8 cellular contexts compared by ENCODE assay signal in the genomic region with DNA sequence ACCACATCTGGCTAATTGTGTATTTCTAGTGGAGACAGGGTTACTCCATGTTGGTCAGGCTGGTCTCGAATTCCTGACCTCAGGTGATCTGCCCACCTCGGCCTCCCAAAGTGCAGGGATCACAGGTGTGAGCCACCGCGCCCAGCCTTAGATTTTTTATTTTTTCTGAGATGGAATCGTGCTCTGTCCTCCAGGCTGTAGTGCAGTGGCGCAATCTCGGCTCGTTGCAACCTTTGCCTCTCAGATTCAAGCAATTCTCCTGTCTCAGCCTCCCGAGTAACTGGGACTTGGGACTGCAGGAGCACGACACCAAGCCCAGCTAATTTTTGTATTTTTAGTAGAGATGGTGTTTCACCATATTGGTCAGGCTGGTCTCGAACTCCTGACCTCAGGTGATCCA. TPM values are rescaled to one million over a fixed set of nuclear protein-coding genes. Genes with fewer than 3 reads are reported as not detected.
A peak's percentile ranks its signal among the peaks of the same experiment; 100 is the strongest.
DNase-seq lines count a peak whose midpoint lies in the region; TF ChIP-seq lines count a peak whose summit lies in the region.
"Not testable (repeated sequence)": the region's sequence is repeated elsewhere in the genome, so short reads cannot be mapped to it uniquely, and the experiment has no call there.

No MANE protein-coding gene starts in this region.

- H3K9me2 ChIP-seq in PC-9 (ENCODE audit: insufficient read depth) = not testable (repeated sequence)

- not testable (repeated sequence) for H2BK120ac ChIP-seq in mesenchymal stem cell (ENCODE audit: low read depth, low read length)

- not testable (repeated sequence) for H4K8ac ChIP-seq in mesenchymal stem cell (ENCODE audit: low read length)

- H3K27ac ChIP-seq in BLaER1 treated with 17β-estradiol and CSF1 and Interleukin-3, amounts not matched to agents 10 nM and 100 nM = peak overlapping the region in 10 of 11 experiments; percentile 9 to 84 (median 72); a peak in 17 of 22 replicates
- H3K27ac ChIP-seq in PC-9; mesenchymal stem cell (ENCODE audit: low read length, poor library complexity, severe bottlenecking): not testable (repeated sequence)
- H3K27ac ChIP-seq in breast epithelium = peak overlapping the region; percentile 79 to 81
- H3K27ac ChIP-seq in cardiac muscle cell = peak overlapping the region; percentile 65
- peak overlapping the region; percentile 81 to 90 (median 82) for H3K27ac ChIP-seq in thyroid gland
- H3K27ac ChIP-seq in vagina = peak overlapping the region; percentile 74

- H3K27ac Mint-ChIP-seq in osteocyte (ENCODE audit: unreplicated experiment) = peak overlapping the region; percentile 92

- not testable (repeated sequence) for H3K9me3 ChIP-seq in BLaER1 treated with 17β-estradiol and CSF1 and Interleukin-3, amounts not matched to agents 10 nM and 100 nM (replicated peaks in 1 of 11); PC-9 (ENCODE audit: insufficient read depth, low read depth); breast epithelium; cardiac muscle cell (ENCODE audit: low read depth); mesenchymal stem cell (ENCODE audit: control insufficient read depth, low read length); thyroid gland; vagina

- H3K4me1 Mint-ChIP-seq in osteocyte (ENCODE audit: unreplicated experiment) = peaks cover 24% of the 10 kb centered on the region

- not testable (repeated sequence) for H3K27me3 ChIP-seq in BLaER1 treated with 17β-estradiol and CSF1 and Interleukin-3, amounts not matched to agents 10 nM and 100 nM; PC-9 (ENCODE audit: insufficient read depth, low read depth); breast epithelium; cardiac muscle cell; mesenchymal stem cell (ENCODE audit: control insufficient read depth in 1 of 2, insufficient read depth in 1 of 2, low read length in 2 of 2); thyroid gland; vagina

- peak overlapping the region in 9 of 11 experiments; percentile 3 to 83 (median 73); a peak in 16 of 22 replicates for H3K4me2 ChIP-seq in BLaER1 treated with 17β-estradiol and CSF1 and Interleukin-3, amounts not matched to agents 10 nM and 100 nM
- peak overlapping the region; percentile 59; the same call in 1 of the 2 replicates for H3K4me2 ChIP-seq in PC-9
- not testable (repeated sequence) for H3K4me2 ChIP-seq in mesenchymal stem cell (ENCODE audit: low read length, poor library complexity, severe bottlenecking)

- H2BK5ac ChIP-seq in mesenchymal stem cell (ENCODE audit: low read depth, low read length, poor library complexity, severe bottlenecking) = not testable (repeated sequence)

- not testable (repeated sequence) for H3K36me3 ChIP-seq in BLaER1 treated with 17β-estradiol and CSF1 and Interleukin-3, amounts not matched to agents 10 nM and 100 nM; PC-9 (ENCODE audit: low read depth); breast epithelium; cardiac muscle cell; mesenchymal stem cell (ENCODE audit: control insufficient read depth in 1 of 2, insufficient read depth in 2 of 2, low read depth in 1 of 2, low read length in 2 of 2); thyroid gland; vagina

- not testable (repeated sequence) for H3K4me3 ChIP-seq in BLaER1 treated with 17β-estradiol and CSF1 and Interleukin-3, amounts not matched to agents 10 nM and 100 nM; PC-9; breast epithelium; cardiac muscle cell; mesenchymal stem cell (ENCODE audit: insufficient read depth in 1 of 2, low read depth in 1 of 2, low read length in 2 of 2); thyroid gland (replicated peaks in 1 of 3); vagina

- not testable (repeated sequence) for H4K20me1 ChIP-seq in BLaER1 treated with 17β-estradiol and CSF1 and Interleukin-3, amounts not matched to agents 10 nM and 100 nM; PC-9 (ENCODE audit: insufficient read depth)

- H3K36me3 Mint-ChIP-seq in osteocyte (ENCODE audit: unreplicated experiment) = not testable (repeated sequence)

- TF ChIP-seq CTCF in PC-9 (conservative IDR thresholded peaks at IDR 0.05); breast epithelium (IDR thresholded peaks at IDR 0.05); cardiac muscle cell (IDR thresholded peaks at IDR 0.05; ENCODE audit: low read depth, low read length); osteocyte (IDR thresholded peaks at IDR 0.05); thyroid gland (IDR thresholded peaks at IDR 0.05); vagina (IDR thresholded peaks at IDR 0.05): not testable (repeated sequence)

- DNase-seq in PC-9; breast epithelium (ENCODE audit: low spot score in 2 of 2); cardiac muscle cell (ENCODE audit: low read depth in 1 of 2, low spot score in 1 of 2); mesenchymal stem cell; osteocyte (ENCODE audit: extremely low spot score, unreplicated experiment); thyroid gland; vagina (ENCODE audit: extremely low spot score in 2 of 2): not testable (repeated sequence)

- not testable (repeated sequence) for TF ChIP-seq POLR2A in breast epithelium (IDR thresholded peaks at IDR 0.05); thyroid gland (IDR thresholded peaks at IDR 0.05); vagina (IDR thresholded peaks at IDR 0.05)

- not testable (repeated sequence) for BruUV-seq in PC-9 (replicated peaks; lab: Mats Ljungman, UMichigan)

- CTCF ChIA-PET in PC-9 (lab: Charles Lee) = interaction anchor here (0.6 to 1.5 kb wide), 4 partner anchors 23 to 56 kb away, joined by 3 to 17 read pairs (median 6); no protein-coding TSS in a partner anchor

- not testable (repeated sequence) for H2AK5ac ChIP-seq in mesenchymal stem cell (ENCODE audit: low read length, severe bottlenecking)

- not testable (repeated sequence) for H3K27me3 Mint-ChIP-seq in osteocyte (ENCODE audit: unreplicated experiment)

- H3F3A ChIP-seq in PC-9 (ENCODE audit: insufficient read depth, low read depth) = peaks cover 26% of the 10 kb centered on the region

- intact Hi-C loops in PC-9 (cut with micrococcal nuclease; ENCODE audit: unreplicated experiment); breast epithelium (cut with DNase I; ENCODE audit: low total_unique reads); thyroid gland (cut with DNase I); vagina (cut with DNase I): not testable (repeated sequence)

- H2BK12ac ChIP-seq in mesenchymal stem cell (ENCODE audit: low read length in 2 of 2) = not testable (repeated sequence)

- not testable (repeated sequence) for H2AFZ ChIP-seq in PC-9; mesenchymal stem cell (ENCODE audit: low read depth, low read length)

- H3K4ac ChIP-seq in mesenchymal stem cell (ENCODE audit: low read depth in 1 of 2, low read length in 2 of 2) = not testable (repeated sequence)

- H3K79me1 ChIP-seq in mesenchymal stem cell (replicated peaks; ENCODE audit: low read length, poor library complexity, severe bottlenecking) = not testable (repeated sequence)

- H3K23ac ChIP-seq in mesenchymal stem cell (ENCODE audit: low read length in 2 of 2) = not testable (repeated sequence)

- H4K91ac ChIP-seq in mesenchymal stem cell (ENCODE audit: low read length) = not testable (repeated sequence)

- not testable (repeated sequence) for H3K18ac ChIP-seq in mesenchymal stem cell (ENCODE audit: low read depth in 1 of 2, low read length in 2 of 2)

- not testable (repeated sequence) for H3K14ac ChIP-seq in mesenchymal stem cell (ENCODE audit: low read length in 2 of 2)

- peaks cover 28 to 93% (median 72%) of the 10 kb centered on the region in 10 experiments for H3K4me1 ChIP-seq in BLaER1 treated with 17β-estradiol and CSF1 and Interleukin-3, amounts not matched to agents 10 nM and 100 nM
- H3K4me1 ChIP-seq in PC-9 (replicated peaks; ENCODE audit: insufficient read depth) (peaks cover 42% of the 10 kb centered on the region), thyroid gland (peaks cover 39 to 41% of the 10 kb centered on the region in 2 donors), vagina (peaks cover 28% of the 10 kb centered on the region)
- not testable (repeated sequence) for H3K4me1 ChIP-seq in breast epithelium; cardiac muscle cell (ENCODE audit: low read depth); mesenchymal stem cell (ENCODE audit: control insufficient read depth, insufficient read depth, low read depth, low read length)

- not testable (repeated sequence) for H3K79me2 ChIP-seq in PC-9 (ENCODE audit: low read depth)

- not testable (repeated sequence) for H3K9me3 Mint-ChIP-seq in osteocyte (ENCODE audit: unreplicated experiment)

- H2BK15ac ChIP-seq in mesenchymal stem cell (ENCODE audit: low read depth, poor library complexity, severe bottlenecking) = peak overlapping the region; percentile 28

- H3K9ac ChIP-seq in BLaER1 treated with 17β-estradiol and CSF1 and Interleukin-3, amounts not matched to agents 10 nM and 100 nM = peak overlapping the region in 3 of 11 experiments; percentile 55 to 67 (median 63); a peak in 6 of 22 replicates
- H3K9ac ChIP-seq in mesenchymal stem cell (ENCODE audit: low read length) = not testable (repeated sequence)

- WGBS in mesenchymal stem cell = 83% methylated on average over 11 of the region's 11 CpGs
- WGBS in thyroid gland, 2 donors = 76 to 86% methylated on average over 11 of the region's 11 CpGs

- H3K4me3 Mint-ChIP-seq in osteocyte (ENCODE audit: unreplicated experiment) = not testable (repeated sequence)

- POLR2A ChIA-PET in PC-9 (lab: Charles Lee; ENCODE audit: unreplicated experiment) = interaction anchor here (0.6 kb wide), 1 partner anchor 117 kb away, joined by 5 read pairs; no protein-coding TSS in a partner anchor

RNA-seq across cellular contexts. Expression of gene TMED10, which starts 5.8 kb away (rescaled TPM):
- total RNA-seq in PC-9 (2021) (709 and 770 TPM in 2 replicates), breast epithelium (100 to 1,000 TPM; 263 to 443 (median 285) TPM), cardiac muscle cell (158 and 206 TPM in 2 replicates), osteocyte (380 and 409 TPM in 2 replicates), thyroid gland (100 to 1,000 TPM; 289 to 559 (median 388) TPM), vagina (249 TPM)
- polyA plus RNA-seq in cardiac muscle cell = 259 and 295 TPM in 2 replicates
- 426 TPM for polyA plus RNA-seq in mesenchymal stem cell (2013, experiment 1 of 2)
- polyA plus RNA-seq in mesenchymal stem cell (2013, experiment 2 of 2) = 426 TPM

RNA-seq across cellular contexts. Expression of gene NEK9, which starts 55.3 kb away (rescaled TPM):
- total RNA-seq in PC-9 (2021) = 170 and 174 TPM in 2 replicates
- 10 to 100 TPM; 52.1 to 79.2 (median 71.8) TPM for total RNA-seq in breast epithelium
- total RNA-seq in cardiac muscle cell = 74.7 and 124 TPM in 2 replicates
- 62.5 and 81.5 TPM in 2 replicates for polyA plus RNA-seq in cardiac muscle cell
- polyA plus RNA-seq in mesenchymal stem cell (2013, experiment 1 of 2) = 26.4 TPM
- 26.7 TPM for polyA plus RNA-seq in mesenchymal stem cell (2013, experiment 2 of 2)
- total RNA-seq in osteocyte = 116 and 117 TPM in 2 replicates
- 10 to 100 TPM; 65.4 to 84.6 (median 76.9) TPM for total RNA-seq in thyroid gland
- total RNA-seq in vagina = 58.4 TPM
